In the genomic region with DNA sequence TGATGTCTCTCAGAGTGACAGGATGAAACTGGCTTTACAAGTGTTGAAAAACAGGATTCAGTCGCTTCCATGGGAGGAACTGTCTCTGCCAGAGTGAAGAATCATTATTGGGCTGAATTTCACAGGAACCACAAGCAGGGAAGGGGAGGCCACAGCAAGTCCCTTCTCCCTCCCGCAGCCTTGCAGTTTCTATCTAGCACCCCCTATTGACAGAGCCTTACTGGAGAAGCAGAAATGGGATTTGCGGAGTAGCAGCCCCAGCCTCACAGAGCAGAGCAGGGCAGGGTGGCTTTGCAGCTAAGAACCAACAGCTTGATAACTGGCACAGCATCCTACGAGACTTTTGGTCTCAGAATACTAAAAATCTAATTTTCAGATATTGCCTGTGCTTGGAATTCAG, we compare ENCODE assay signal across 14 cellular contexts.
DNase-seq lines count a peak whose midpoint lies in the region; FAIRE-seq and TF ChIP-seq lines count a peak whose summit lies in the region.
"Had no signal": no experiment of that assay in that cellular context is flagged by ENCODE, and none has a peak within 500 bp of the region (broad histone marks: within the 10 kb centered on the region; RNA-seq: fewer than 3 reads in every experiment).

No MANE protein-coding gene starts in this region.

- H3F3A ChIP-seq in Loucy (ENCODE audit: low read depth): no peaks in the 10 kb centered on the region

- peaks cover 9% of the 10 kb centered on the region for H3K9me3 Mint-ChIP-seq in endodermal cell
- H3K9me3 Mint-ChIP-seq in nephron progenitor cell: peaks cover 3% of the 10 kb centered on the region
- H3K9me3 Mint-ChIP-seq: stimulated activated memory B cell treated with anti-CD40 and anti-IgM and Interleukin-4, amounts not matched to agents 10 μg/mL and 1 μg/mL and 100 μg/mL, for 72 hours had no signal

- H4K20me1 ChIP-seq in Loucy (ENCODE audit: insufficient read depth, low read length, poor library complexity, severe bottlenecking): no peaks in the 10 kb centered on the region

- H3K27ac Mint-ChIP-seq in endodermal cell: no peak overlapping the region
- H3K27ac Mint-ChIP-seq in nephron progenitor cell: no peak overlapping the region
- H3K27ac Mint-ChIP-seq: activated naive CD8-positive, alpha-beta T cell; stimulated activated memory B cell treated with anti-CD40 and anti-IgM and Interleukin-4, amounts not matched to agents 10 μg/mL and 1 μg/mL and 100 μg/mL, for 72 hours had no signal

- H3K27me3 Mint-ChIP-seq in endodermal cell (ENCODE audit: insufficient read depth): no peaks in the 10 kb centered on the region
- H3K27me3 Mint-ChIP-seq in nephron progenitor cell (ENCODE audit: low read depth, poor library complexity): peaks cover 8% of the 10 kb centered on the region
- H3K27me3 Mint-ChIP-seq: stimulated activated memory B cell treated with anti-CD40 and anti-IgM and Interleukin-4, amounts not matched to agents 10 μg/mL and 1 μg/mL and 100 μg/mL, for 72 hours had no signal

- H3K27ac ChIP-seq in endodermal cell (ENCODE audit: low read depth, low read length): no peak overlapping the region

- in situ Hi-C loops in G401 (cut with HindIII; ENCODE audit: low sequenced_read_pairs): no loop called here

- H3K4me2 ChIP-seq in Loucy (ENCODE audit: low read depth, low read length, poor library complexity, severe bottlenecking): no peak overlapping the region

- WGBS in endodermal cell (ENCODE audit: insufficient coverage in 1 of 2, insufficient read length in 1 of 2), 2 experiments: 71 to 80% methylated on average over 2 to 4 of the region's 4 CpGs

- no peak for FAIRE-seq in RCC 7860 (lab: Jason Lieb, UNC)
- FAIRE-seq: endometrium had no signal

- no peak overlapping the region for H3K4me3 Mint-ChIP-seq in endodermal cell
- no peak overlapping the region for H3K4me3 Mint-ChIP-seq in nephron progenitor cell
- H3K4me3 Mint-ChIP-seq: activated naive CD8-positive, alpha-beta T cell; stimulated activated memory B cell treated with anti-CD40 and anti-IgM and Interleukin-4, amounts not matched to agents 10 μg/mL and 1 μg/mL and 100 μg/mL, for 72 hours had no signal

- no peaks in the 10 kb centered on the region for H3K9me2 ChIP-seq in Loucy (replicated peaks; ENCODE audit: low read depth, low read length)

- H3K36me3 Mint-ChIP-seq in endodermal cell (ENCODE audit: low read depth) (peaks cover 29% of the 10 kb centered on the region), nephron progenitor cell (ENCODE audit: low read depth) (no peaks in the 10 kb centered on the region)
- H3K36me3 Mint-ChIP-seq: activated naive CD8-positive, alpha-beta T cell; stimulated activated memory B cell treated with anti-CD40 and anti-IgM and Interleukin-4, amounts not matched to agents 10 μg/mL and 1 μg/mL and 100 μg/mL, for 72 hours had no signal

- H3K4me1 ChIP-seq in Loucy (ENCODE audit: insufficient read depth, low read length, poor library complexity, severe bottlenecking) (no peaks in the 10 kb centered on the region), endodermal cell (ENCODE audit: control insufficient read depth, insufficient read depth, low read length) (no peaks in the 10 kb centered on the region)

- no peaks in the 10 kb centered on the region for H3K9me3 ChIP-seq in Loucy (ENCODE audit: insufficient read depth, low read depth, low read length)
- H3K9me3 ChIP-seq in endodermal cell (ENCODE audit: control insufficient read depth, low read length): no peaks in the 10 kb centered on the region

- no peaks in the 10 kb centered on the region for H3K79me2 ChIP-seq in Loucy (ENCODE audit: insufficient read depth, low read length)

- H3K27me3 ChIP-seq in Loucy (ENCODE audit: insufficient read depth, low read length, poor library complexity, severe bottlenecking) (no peaks in the 10 kb centered on the region), endodermal cell (ENCODE audit: control insufficient read depth, insufficient read depth, low read length, poor library complexity, severe bottlenecking) (no peaks in the 10 kb centered on the region)

- DNase-seq in NCI-H748 (lab: John Stamatoyannopoulos, UW; ENCODE audit: unreplicated experiment) (peak; percentile 12), NCI-H748 treated with DMSO at 0.1 percent for 48 hours (lab: John Stamatoyannopoulos, UW) (no peak), endodermal cell (peak; percentile 76), nephron progenitor cell (no peak), G401 (ENCODE audit: low spot score) (no peak), RCC 7860 (ENCODE audit: low spot score) (no peak)
- no peak for DNase-seq in activated CD8-positive, alpha-beta memory T cell treated with anti-CD3 and anti-CD28 coated beads, Interleukin-2, amount 50 U/mL, for 48 hours
- DNase-seq: midbrain, MM.1S, RPMI8226 had no signal

- H3K4me1 Mint-ChIP-seq in endodermal cell: peaks cover 15% of the 10 kb centered on the region
- H3K4me1 Mint-ChIP-seq in nephron progenitor cell: no peaks in the 10 kb centered on the region
- H3K4me1 Mint-ChIP-seq: stimulated activated memory B cell treated with anti-CD40 and anti-IgM and Interleukin-4, amounts not matched to agents 10 μg/mL and 1 μg/mL and 100 μg/mL, for 72 hours had no signal

- H3K36me3 ChIP-seq in Loucy (ENCODE audit: insufficient read depth, low read length) (no peaks in the 10 kb centered on the region), endodermal cell (ENCODE audit: control insufficient read depth, insufficient read depth, low read length) (no peaks in the 10 kb centered on the region)

- TF ChIP-seq CTCF in Loucy (conservative IDR thresholded peaks at IDR 0.05; ENCODE audit: low read length): peak; percentile 62
- peak; percentile 75 for TF ChIP-seq CTCF in endodermal cell (conservative IDR thresholded peaks at IDR 0.05)
- TF ChIP-seq CTCF in nephron progenitor cell (IDR thresholded peaks at IDR 0.05): peak; percentile 29

- no peak overlapping the region for H3K4me3 ChIP-seq in Loucy (ENCODE audit: low read length, poor library complexity, severe bottlenecking)
- no peak overlapping the region for H3K4me3 ChIP-seq in endodermal cell (ENCODE audit: low read length)

- H2AFZ ChIP-seq in Loucy (ENCODE audit: low read length): no peak overlapping the region

- no peak overlapping the region for H3K9ac ChIP-seq in Loucy (ENCODE audit: low read depth, low read length, poor library complexity, severe bottlenecking)
- H3K9ac ChIP-seq in endodermal cell (ENCODE audit: extremely low read depth, low read length, poor library complexity, severe bottlenecking): no peak overlapping the region

Comparison
In these comparisons a context has a peak if more than half of its experiments do, and no peak if none do; other contexts are left out.
1. DNase-seq: peak in NCI-H748 (single experiment) and endodermal cell (single experiment); none in NCI-H748 treated with DMSO at 0.1 percent for 48 hours (single experiment), nephron progenitor cell (single experiment), G401 (single experiment), RCC 7860 (single experiment) and activated CD8-positive, alpha-beta memory T cell treated with anti-CD3 and anti-CD28 coated beads, Interleukin-2, amount 50 U/mL, for 48 hours (single experiment).
2. Peak in every context shown above with its lines, with median percentiles within 50 percentile points of each other: CTCF ChIP-seq.